Comparison of ENCODE assay signal across 13 cellular contexts in genomic region chr4:182019148-182019652, GRCh38.
DNase-seq lines count a peak whose midpoint lies in the region; ATAC-seq and TF ChIP-seq lines count a peak whose summit lies in the region.
"Had no signal": no experiment of that assay in that cellular context is flagged by ENCODE, and none has a peak within 500 bp of the region (broad histone marks: within the 10 kb centered on the region; RNA-seq: fewer than 3 reads in every experiment).

No MANE protein-coding gene starts in this region.

- H3K4me3 Mint-ChIP-seq in immature natural killer cell: peak overlapping the region; percentile 6 to 43 (median 33)
- H3K4me3 Mint-ChIP-seq: activated naive CD8-positive, alpha-beta T cell treated with anti-CD3 and anti-CD28 coated beads, Interleukin-2, amount 10 ng/mL, durations not matched to agents 7 days and 5 days; GM23338 had no signal

- no peaks in the 10 kb centered on the region for H3K36me3 ChIP-seq in right lobe of liver
- H3K36me3 ChIP-seq: right atrium auricular region had no signal

- peaks cover 0 to 14% (median 5%) of the 10 kb centered on the region in 6 donors for H3K9me3 Mint-ChIP-seq in immature natural killer cell
- H3K9me3 Mint-ChIP-seq: activated naive CD8-positive, alpha-beta T cell treated with anti-CD3 and anti-CD28 coated beads, Interleukin-2, amount 10 ng/mL, durations not matched to agents 7 days and 5 days; GM23338 had no signal

- intact Hi-C loops in right lobe of liver (cut with DNase I): no loop called here

- no peaks in the 10 kb centered on the region for H3K4me1 ChIP-seq in right lobe of liver
- H3K4me1 ChIP-seq: right atrium auricular region had no signal

- H3K36me3 Mint-ChIP-seq in immature natural killer cell: no peaks in the 10 kb centered on the region
- H3K36me3 Mint-ChIP-seq: activated naive CD8-positive, alpha-beta T cell treated with anti-CD3 and anti-CD28 coated beads, Interleukin-2, amount 10 ng/mL, durations not matched to agents 7 days and 5 days had no signal

- no peak for TF ChIP-seq CTCF in right lobe of liver (IDR thresholded peaks at IDR 0.05)

- no peaks in the 10 kb centered on the region for H3K27me3 ChIP-seq in right lobe of liver
- H3K27me3 ChIP-seq: right atrium auricular region had no signal

- peaks cover 0 to 4% (median 0%) of the 10 kb centered on the region in 3 donors for H3K27me3 Mint-ChIP-seq in immature natural killer cell (ENCODE audit: low read depth in 3 of 3)
- H3K27me3 Mint-ChIP-seq: activated naive CD8-positive, alpha-beta T cell treated with anti-CD3 and anti-CD28 coated beads, Interleukin-2, amount 10 ng/mL, durations not matched to agents 7 days and 5 days had no signal

- no peak overlapping the region for H3K27ac ChIP-seq in right lobe of liver
- H3K27ac ChIP-seq: right atrium auricular region, SK-N-MC had no signal

- no peak overlapping the region for H3K4me3 ChIP-seq in right lobe of liver
- H3K4me3 ChIP-seq: GM23338, right atrium auricular region, SK-N-MC had no signal

- no peak for TF ChIP-seq POLR2A in right lobe of liver (IDR thresholded peaks at IDR 0.05)

- peak overlapping the region; percentile 45 to 61 (median 54) for H3K27ac Mint-ChIP-seq in immature natural killer cell
- H3K27ac Mint-ChIP-seq: activated naive CD8-positive, alpha-beta T cell treated with anti-CD3 and anti-CD28 coated beads, Interleukin-2, amount 10 ng/mL, durations not matched to agents 7 days and 5 days; GM23338 had no signal

- H3K9me3 ChIP-seq in right lobe of liver: no peaks in the 10 kb centered on the region
- H3K9me3 ChIP-seq: right atrium auricular region had no signal

- DNase-seq in immature natural killer cell: peak; percentile 14 to 42 (median 26)
- DNase-seq in stimulated activated CD4-positive, alpha-beta T cell treated with anti-CD3 and anti-CD28 coated beads, Interleukin-4, amount 100 ng/mL, for 24 hours: no peak
- no peak for DNase-seq in right lobe of liver
- DNase-seq in stimulated activated CD4-positive, alpha-beta T cell treated with anti-CD3 and anti-CD28 coated beads, Interleukin-2, amount 100 ng/mL, for 48 hours: no peak
- DNase-seq: activated CD4-positive, alpha-beta T cell treated with anti-CD3 and anti-CD28 coated beads, Interleukin-2, amount 50 U/mL, for 1 hour; activated naive CD8-positive, alpha-beta T cell treated with anti-CD3 and anti-CD28 coated beads, Interleukin-2, amount 10 ng/mL, durations not matched to agents 7 days and 5 days; mesendoderm had no signal

- WGBS in right lobe of liver (ENCODE audit: insufficient coverage, low coverage, low lambda C conversion rate, missing lambda C conversion rate): 43% methylated on average over 5 of the region's 5 CpGs

- H3K4me1 Mint-ChIP-seq in immature natural killer cell: peaks cover 7 to 40% of the 10 kb centered on the region in 2 donors
- H3K4me1 Mint-ChIP-seq: activated naive CD8-positive, alpha-beta T cell treated with anti-CD3 and anti-CD28 coated beads, Interleukin-2, amount 10 ng/mL, durations not matched to agents 7 days and 5 days had no signal

- ATAC-seq in GM18907 (IDR thresholded peaks at IDR 0.05; ENCODE audit: unreplicated experiment) (peak; percentile 97), GM21526 (IDR thresholded peaks at IDR 0.05; ENCODE audit: low FRiP score, unreplicated experiment) (peak; percentile 85), HG03066 (IDR thresholded peaks at IDR 0.05; ENCODE audit: low read depth, unreplicated experiment) (peak; percentile 76), right lobe of liver (no peak)
- ATAC-seq: GM23338 had no signal

Comparison
In these comparisons a context has a peak if more than half of its experiments do, and no peak if none do; other contexts are left out.
1. ATAC-seq: peak in GM18907 (single experiment), GM21526 (single experiment) and HG03066 (single experiment); none in right lobe of liver (0 of 4).
2. DNase-seq: peak in immature natural killer cell (3 of 3); none in stimulated activated CD4-positive, alpha-beta T cell treated with anti-CD3 and anti-CD28 coated beads, Interleukin-4, amount 100 ng/mL, for 24 hours (single experiment), right lobe of liver (0 of 3) and stimulated activated CD4-positive, alpha-beta T cell treated with anti-CD3 and anti-CD28 coated beads, Interleukin-2, amount 100 ng/mL, for 48 hours (0 of 2).